In genomic region chr19:6424939-6425731, GRCh38 we compare ENCODE assay signal across 8 cellular contexts. TPM values are rescaled to one million over a fixed set of nuclear protein-coding genes. Genes with fewer than 3 reads are reported as not detected.
DNase-seq lines count a peak whose midpoint lies in the region; ATAC-seq and TF ChIP-seq lines count a peak whose summit lies in the region.

No MANE protein-coding gene starts in this region.

- no peaks in the 10 kb centered on the region for H3K9me3 ChIP-seq in colonic mucosa

- H3K27ac Mint-ChIP-seq in activated CD4-positive, alpha-beta T cell treated with anti-CD3 and anti-CD28 coated beads, Interleukin-2, amount 10 ng/mL, durations not matched to agents 24 days and 14 days: peak overlapping the region; percentile 97

- peak overlapping the region in 1 of 2 donors; percentile 12 for H3K9ac ChIP-seq in colonic mucosa (ENCODE audit: low read depth in 2 of 2, low read length in 2 of 2)

- H3K4me3 Mint-ChIP-seq in activated CD4-positive, alpha-beta T cell treated with anti-CD3 and anti-CD28 coated beads, Interleukin-2, amount 10 ng/mL, durations not matched to agents 24 days and 14 days: peak overlapping the region; percentile 72

- H3K4me1 Mint-ChIP-seq in activated CD4-positive, alpha-beta T cell treated with anti-CD3 and anti-CD28 coated beads, Interleukin-2, amount 10 ng/mL, durations not matched to agents 24 days and 14 days: peaks cover 26% of the 10 kb centered on the region

- peaks cover 2% of the 10 kb centered on the region for H3K36me3 ChIP-seq in colonic mucosa

- TF ChIP-seq CTCF in colonic mucosa (IDR thresholded peaks at IDR 0.05): no peak

- peaks cover 7% of the 10 kb centered on the region for H3K4me1 ChIP-seq in colonic mucosa

- ATAC-seq in GM19351 (IDR thresholded peaks at IDR 0.05; ENCODE audit: unreplicated experiment) (peak; percentile 85), HG03469 (IDR thresholded peaks at IDR 0.05; ENCODE audit: unreplicated experiment) (peak; percentile 73)

- DNase-seq in C1 segment of cervical spinal cord (lab: John Stamatoyannopoulos, UW) (peak; percentile 98 to 100 (median 100)), NCI-H526 (lab: John Stamatoyannopoulos, UW) (peak; percentile 98 to 99), colonic mucosa (peak; percentile 99), left kidney (ENCODE audit: low read depth, low spot score) (peak; percentile 100)
- peak; percentile 100 for DNase-seq in activated CD4-positive, alpha-beta T cell treated with anti-CD3 and anti-CD28 coated beads, Interleukin-2, amount 10 ng/mL, durations not matched to agents 24 days and 14 days
- peak; percentile 100 for DNase-seq in stimulated activated CD4-positive, alpha-beta T cell treated with anti-CD3 and anti-CD28 coated beads, Interleukin-1b, Interleukin-23, amount 100 ng/mL, for 48 hours

- peak overlapping the region; percentile 78 for H3K27ac ChIP-seq in colonic mucosa

- H3K4me3 ChIP-seq in colonic mucosa: peak overlapping the region; percentile 23

- H3K9me3 Mint-ChIP-seq in activated CD4-positive, alpha-beta T cell treated with anti-CD3 and anti-CD28 coated beads, Interleukin-2, amount 10 ng/mL, durations not matched to agents 24 days and 14 days: peaks cover 3% of the 10 kb centered on the region

- intact Hi-C loops in activated CD4-positive, alpha-beta T cell treated with anti-CD3 and anti-CD28 coated beads, Interleukin-2, amount 10 ng/mL, durations not matched to agents 24 days and 14 days (cut with micrococcal nuclease): loop anchor here (1.0 to 10.0 kb wide), 7 partner anchors 32 to 377 kb away; partner anchors contain the start of genes CD70, CLPP and GTF2F1
- intact Hi-C loops in colonic mucosa (cut with DNase I): no loop called here

- no peaks in the 10 kb centered on the region for H3K27me3 ChIP-seq in colonic mucosa

- H3K36me3 Mint-ChIP-seq in activated CD4-positive, alpha-beta T cell treated with anti-CD3 and anti-CD28 coated beads, Interleukin-2, amount 10 ng/mL, durations not matched to agents 24 days and 14 days (ENCODE audit: low read depth): peaks cover 29% of the 10 kb centered on the region

- no peaks in the 10 kb centered on the region for H3K27me3 Mint-ChIP-seq in activated CD4-positive, alpha-beta T cell treated with anti-CD3 and anti-CD28 coated beads, Interleukin-2, amount 10 ng/mL, durations not matched to agents 24 days and 14 days

RNA-seq across cellular contexts. Expression of gene KHSRP, which starts 0.5 kb away (rescaled TPM):
- 435 and 461 TPM in 2 replicates for total RNA-seq in activated CD4-positive, alpha-beta T cell treated with anti-CD3 and anti-CD28 coated beads, Interleukin-2, amount 10 ng/mL, durations not matched to agents 24 days and 14 days
- 100 to 1,000 TPM; 210 to 433 TPM for total RNA-seq in colonic mucosa

RNA-seq across cellular contexts. Expression of gene SLC25A41, which starts 8.4 kb away (rescaled TPM):
- 0.19 and 0.24 TPM in 2 replicates for total RNA-seq in activated CD4-positive, alpha-beta T cell treated with anti-CD3 and anti-CD28 coated beads, Interleukin-2, amount 10 ng/mL, durations not matched to agents 24 days and 14 days
- total RNA-seq in colonic mucosa: 1 to 10 TPM in 1 of 2 donors, not detected in 1; 1.8 TPM

RNA-seq across cellular contexts. Expression of gene GTF2F1, which starts 32.2 kb away (rescaled TPM):
- total RNA-seq in activated CD4-positive, alpha-beta T cell treated with anti-CD3 and anti-CD28 coated beads, Interleukin-2, amount 10 ng/mL, durations not matched to agents 24 days and 14 days: 60.7 and 63.5 TPM in 2 replicates
- 10 to 100 TPM; 58.2 to 73.6 TPM for total RNA-seq in colonic mucosa

RNA-seq across cellular contexts. Expression of gene SLC25A23, which starts 34.5 kb away (rescaled TPM):
- 21.0 and 22.0 TPM in 2 replicates for total RNA-seq in activated CD4-positive, alpha-beta T cell treated with anti-CD3 and anti-CD28 coated beads, Interleukin-2, amount 10 ng/mL, durations not matched to agents 24 days and 14 days
- total RNA-seq in colonic mucosa: 100 to 1,000 TPM; 124 to 151 TPM

RNA-seq across cellular contexts. Expression of gene CRB3, which starts 38.9 kb away (rescaled TPM):
- total RNA-seq in activated CD4-positive, alpha-beta T cell treated with anti-CD3 and anti-CD28 coated beads, Interleukin-2, amount 10 ng/mL, durations not matched to agents 24 days and 14 days: 0.26 and 0.33 TPM in 2 replicates
- 100 to 1,000 TPM; 115 to 118 TPM for total RNA-seq in colonic mucosa

Comparison
In these comparisons a context has a peak if more than half of its experiments do, and no peak if none do; other contexts are left out.
1. Peak in every context shown above with its lines: DNase-seq, ATAC-seq, H3K4me3 ChIP-seq and H3K27ac ChIP-seq.